ENCODE assay signal across 17 cellular contexts in genomic region chr17:135022-135421, GRCh38. TPM values are rescaled to one million over a fixed set of nuclear protein-coding genes. Genes with fewer than 3 reads are reported as not detected.
"Had no signal": no experiment of that assay in that cellular context is flagged by ENCODE, and none has a peak within 500 bp of the region (broad histone marks: within the 10 kb centered on the region; RNA-seq: fewer than 3 reads in every experiment).

No MANE protein-coding gene starts in this region.

RNA-seq across cellular contexts. Expression of gene SCGB1C2, which starts 2.3 kb away (rescaled TPM):
- total RNA-seq: activated CD4-positive, alpha-beta memory T cell treated with anti-CD3 and anti-CD28 coated beads, Interleukin-2, amount 10 ng/mL, durations not matched to agents 7 days and 5 days; activated CD4-positive, alpha-beta T cell treated with anti-CD3 and anti-CD28 coated beads for 36 hours; activated CD4-positive, alpha-beta T cell treated with anti-CD3 and anti-CD28 coated beads, Interleukin-2, amount 10 ng/mL, durations not matched to agents 7 days and 5 days; activated naive CD4-positive, alpha-beta T cell treated with anti-CD3 and anti-CD28 coated beads for 36 hours; activated naive CD4-positive, alpha-beta T cell treated with anti-CD3 and anti-CD28 coated beads, Interleukin-2, amount 50 U/mL, for 72 hours; activated naive CD8-positive, alpha-beta T cell treated with anti-CD3 and anti-CD28 coated beads, Interleukin-2, amount 10 ng/mL, durations not matched to agents 7 days and 5 days; activated T-helper 1 cell treated with anti-CD3 and anti-CD28 coated beads, Interleukin-12 subunit alpha, Interleukin-12 subunit beta, Interleukin-2, Interleukin-4 antibody, amounts not matched to agents 30 ng/mL and 10 ng/mL and 1 ng/mL, durations not matched to agents 14 hours and 24 hours and 36 hours; activated T-helper 2 cell treated with anti-CD3 and anti-CD28 coated beads, Interferon-gamma antibody, Interleukin-2, Interleukin-4, amounts not matched to agents 10 μg/mL and 5 μg/mL and 100 μg/mL, durations not matched to agents 14 hours and 24 hours and 36 hours; astrocyte; bronchial epithelial cell; cardiac septum; cerebellum; dermis blood vessel endothelial cell; esophagus muscularis mucosa; foreskin keratinocyte; gastrocnemius medialis; T-helper 1 cell treated with Interleukin-12 subunit alpha and Interleukin-12 subunit beta and Interleukin-4 antibody, amounts not matched to agents 30 ng/mL and 1 ng/mL, for 36 hours had no signal
- polyA plus RNA-seq: foreskin keratinocyte had no signal

RNA-seq across cellular contexts. Expression of gene DOC2B, which starts 46.4 kb away (rescaled TPM):
- total RNA-seq: activated CD4-positive, alpha-beta memory T cell treated with anti-CD3 and anti-CD28 coated beads, Interleukin-2, amount 10 ng/mL, durations not matched to agents 7 days and 5 days; activated CD4-positive, alpha-beta T cell treated with anti-CD3 and anti-CD28 coated beads, Interleukin-2, amount 10 ng/mL, durations not matched to agents 7 days and 5 days; activated naive CD8-positive, alpha-beta T cell treated with anti-CD3 and anti-CD28 coated beads, Interleukin-2, amount 10 ng/mL, durations not matched to agents 7 days and 5 days; foreskin keratinocyte had no signal
- polyA plus RNA-seq: foreskin keratinocyte had no signal
